ENCODE assay signal across 8 cellular contexts in genomic region chr2:197705912-197706838, GRCh38. TPM values are rescaled to one million over a fixed set of nuclear protein-coding genes. Genes with fewer than 3 reads are reported as not detected.
DNase-seq lines count a peak whose midpoint lies in the region; ATAC-seq and TF ChIP-seq lines count a peak whose summit lies in the region.

No MANE protein-coding gene starts in this region.

- intact Hi-C loops in right lobe of liver (cut with DNase I): no loop called here

- H3K9ac ChIP-seq in OCI-LY3 (ENCODE audit: low read length) (peak overlapping the region; percentile 62), stomach smooth muscle (ENCODE audit: low read length in 2 of 2) (peak overlapping the region; percentile 68 to 83)

- H3K4me1 ChIP-seq in OCI-LY3 (ENCODE audit: low read length) (peaks cover 36% of the 10 kb centered on the region), right lobe of liver (peaks cover 0 to 27% (median 10%) of the 10 kb centered on the region in 4 donors), stomach smooth muscle (ENCODE audit: control insufficient read depth, insufficient read depth, low read length) (peaks cover 18% of the 10 kb centered on the region)

- no peak overlapping the region; the same call in 1 of the 2 replicates for H2AFZ ChIP-seq in OCI-LY3 (ENCODE audit: low read depth, low read length)

- H4K20me1 ChIP-seq in OCI-LY3 (ENCODE audit: insufficient read depth, low read length): peaks cover 34% of the 10 kb centered on the region

- H3K4me3 ChIP-seq in OCI-LY3 (ENCODE audit: low read length) (peak overlapping the region; percentile 80), right lobe of liver (peak overlapping the region; percentile 80 to 93 (median 89)), stomach smooth muscle (ENCODE audit: low read length in 2 of 2) (peak overlapping the region; percentile 94 to 95)

- TF ChIP-seq POLR2A in right lobe of liver (IDR thresholded peaks at IDR 0.05): no peak

- H3K36me3 Mint-ChIP-seq in central memory CD8-positive, alpha-beta T cell (ENCODE audit: insufficient read depth): peaks cover 17% of the 10 kb centered on the region

- H3K27me3 ChIP-seq in OCI-LY3 (ENCODE audit: low read depth, low read length) (no peaks in the 10 kb centered on the region), right lobe of liver (no peaks in the 10 kb centered on the region), stomach smooth muscle (ENCODE audit: control insufficient read depth in 1 of 2, insufficient read depth in 2 of 2, low read length in 2 of 2) (no peaks in the 10 kb centered on the region)

- WGBS in right lobe of liver (ENCODE audit: insufficient coverage, low coverage, low lambda C conversion rate, missing lambda C conversion rate): 31% methylated on average over 11 of the region's 38 CpGs

- H3K79me2 ChIP-seq in OCI-LY3 (ENCODE audit: low read length): peaks cover 56% of the 10 kb centered on the region

- H3K4me1 Mint-ChIP-seq in central memory CD8-positive, alpha-beta T cell: peaks cover 53% of the 10 kb centered on the region

- H3K27me3 Mint-ChIP-seq in central memory CD8-positive, alpha-beta T cell: no peaks in the 10 kb centered on the region

- H3K27ac ChIP-seq in OCI-LY3 (ENCODE audit: low read length) (no peak overlapping the region), right lobe of liver (peak overlapping the region in 2 of 3 donors; percentile 24 to 55), stomach smooth muscle (ENCODE audit: low read length) (peak overlapping the region; percentile 26)

- H3K9me3 Mint-ChIP-seq in central memory CD8-positive, alpha-beta T cell: no peaks in the 10 kb centered on the region

- H3K9me3 ChIP-seq in OCI-LY3 (ENCODE audit: insufficient read depth, low read length): no peaks in the 10 kb centered on the region
- no peaks in the 10 kb centered on the region for H3K9me3 ChIP-seq in right lobe of liver
- no peaks in the 10 kb centered on the region for H3K9me3 ChIP-seq in stomach smooth muscle (ENCODE audit: control insufficient read depth in 2 of 2, low read length in 2 of 2)

- TF ChIP-seq CTCF in OCI-LY3 (IDR thresholded peaks at IDR 0.05; ENCODE audit: low read depth, low read length) (no peak), right lobe of liver (IDR thresholded peaks at IDR 0.05) (no peak)

- peak; percentile 22 for DNase-seq in activated CD4-positive, alpha-beta T cell treated with anti-CD3 and anti-CD28 coated beads for 48 hours
- DNase-seq in activated CD4-positive, alpha-beta T cell treated with anti-CD3 and anti-CD28 coated beads, Interleukin-2, amount 50 U/mL, for 48 hours: no peak
- DNase-seq in central memory CD8-positive, alpha-beta T cell (ENCODE audit: low spot score in 2 of 2): peak in 1 of 2 donors; percentile 23
- DNase-seq in right lobe of liver (peak in 2 of 3 donors; percentile 46 to 47), NCI-H2081 (lab: John Stamatoyannopoulos, UW) (no peak), iPS-NIHi11 (ENCODE audit: low spot score) (no peak)

- no peak for ATAC-seq in central memory CD8-positive, alpha-beta T cell (replicated peaks; ENCODE audit: extremely low read depth, poor library complexity, severe bottlenecking)
- ATAC-seq in right lobe of liver: peak in 1 of 4 donors; percentile 5

- peak overlapping the region; percentile 89 for H3K27ac Mint-ChIP-seq in central memory CD8-positive, alpha-beta T cell (ENCODE audit: low read depth)

- peaks cover 12% of the 10 kb centered on the region for H3K36me3 ChIP-seq in OCI-LY3 (replicated peaks; ENCODE audit: low read depth, low read length)
- no peaks in the 10 kb centered on the region for H3K36me3 ChIP-seq in right lobe of liver
- no peaks in the 10 kb centered on the region for H3K36me3 ChIP-seq in stomach smooth muscle (ENCODE audit: control insufficient read depth in 2 of 2, insufficient read depth in 2 of 2, low read length in 2 of 2)

- peak overlapping the region; percentile 97 for H3K4me2 ChIP-seq in OCI-LY3 (ENCODE audit: low read length)

- H3K4me3 Mint-ChIP-seq in central memory CD8-positive, alpha-beta T cell: peak overlapping the region; percentile 90

RNA-seq across cellular contexts. Expression of gene MARS2, which starts 1.0 kb away (rescaled TPM):
- 10 to 100 TPM in 2 of 6 experiments, 1 to 10 TPM in 4; 5.1 to 15.1 (median 6.6) TPM for total RNA-seq in right lobe of liver

RNA-seq across cellular contexts. Expression of gene RFTN2, which starts 30.8 kb away (rescaled TPM):
- total RNA-seq in right lobe of liver: 1 to 10 TPM in 4 of 6 experiments, under 1 TPM in 2; 0.58 to 1.9 (median 1.0) TPM

Comparison
In these comparisons a context has a peak if more than half of its experiments do, and no peak if none do; other contexts are left out.
1. DNase-seq: peak in activated CD4-positive, alpha-beta T cell treated with anti-CD3 and anti-CD28 coated beads for 48 hours (single experiment) and right lobe of liver (2 of 3); none in activated CD4-positive, alpha-beta T cell treated with anti-CD3 and anti-CD28 coated beads, Interleukin-2, amount 50 U/mL, for 48 hours (0 of 2), NCI-H2081 (0 of 2) and iPS-NIHi11 (single experiment).
2. Peak in every context shown above with its lines, with median percentiles within 50 percentile points of each other: H3K4me3 ChIP-seq.